Comparison of ENCODE assay signal across 20 cellular contexts in genomic region chr1:201508809-201509208, GRCh38. TPM values are rescaled to one million over a fixed set of nuclear protein-coding genes. Genes with fewer than 3 reads are reported as not detected.
DNase-seq lines count a peak whose midpoint lies in the region; TF ChIP-seq lines count a peak whose summit lies in the region.
"Had no signal": no experiment of that assay in that cellular context is flagged by ENCODE, and none has a peak within 500 bp of the region (broad histone marks: within the 10 kb centered on the region; RNA-seq: fewer than 3 reads in every experiment).

No MANE protein-coding gene starts in this region.

- no peak overlapping the region for H3K27ac Mint-ChIP-seq in MCF 10A (ENCODE audit: low read depth, unreplicated experiment)
- H3K27ac Mint-ChIP-seq: activated CD8-positive, alpha-beta T cell treated with anti-CD3 and anti-CD28 coated beads for 36 hours; activated naive CD8-positive, alpha-beta T cell treated with anti-CD3 and anti-CD28 coated beads, Interleukin-2, amount 10 ng/mL, durations not matched to agents 7 days and 5 days; endodermal cell; progenitor cell of endocrine pancreas; T-cell had no signal

- no TSS peak for BruUV-seq in MCF 10A (replicated peaks; lab: Mats Ljungman, UMichigan)

- H3K27me3 ChIP-seq in breast epithelium, result no peaks in the 10 kb centered on the region
- H3K27me3 ChIP-seq in muscle layer of colon (ENCODE audit: control insufficient read depth in 1 of 2, insufficient read depth in 2 of 2, low read length in 2 of 2), result no peaks in the 10 kb centered on the region
- no peaks in the 10 kb centered on the region for H3K27me3 ChIP-seq in vagina
- no peaks in the 10 kb centered on the region for H3K27me3 ChIP-seq in MG63
- H3K27me3 ChIP-seq: foreskin keratinocyte, upper lobe of right lung had no signal

- CTCF ChIA-PET in MCF 10A (lab: Yijun Ruan, JAX), result interaction anchor here (8.6 to 58.0 kb wide), 2 partner anchors 24 to 36 kb away, joined by 136 to 3816 read pairs; partner anchors contain the start of genes CSRP1 and PHLDA3

- H3K27ac ChIP-seq in breast epithelium, result peak overlapping the region; percentile 97 to 99
- peak overlapping the region; percentile 71 for H3K27ac ChIP-seq in muscle layer of colon (ENCODE audit: low read depth, low read length)
- peak overlapping the region; percentile 93 for H3K27ac ChIP-seq in vagina
- H3K27ac ChIP-seq: foreskin keratinocyte had no signal

- TF ChIP-seq POLR2A in breast epithelium (IDR thresholded peaks at IDR 0.05) (no peak), vagina (IDR thresholded peaks at IDR 0.05) (no peak)

- TF ChIP-seq CTCF in breast epithelium (IDR thresholded peaks at IDR 0.05) (no peak), MCF 10A (IDR thresholded peaks at IDR 0.05; ENCODE audit: unreplicated experiment) (no peak), choroid plexus epithelial cell (conservative IDR thresholded peaks at IDR 0.05; ENCODE audit: low read depth, low read length) (no peak), vagina (IDR thresholded peaks at IDR 0.05) (no peak)

- peaks cover 34% of the 10 kb centered on the region for H3K4me1 Mint-ChIP-seq in MCF 10A (ENCODE audit: insufficient read depth, unreplicated experiment)

- peaks cover 4% of the 10 kb centered on the region for H3K36me3 Mint-ChIP-seq in MCF 10A (ENCODE audit: insufficient read depth, unreplicated experiment)
- H3K36me3 Mint-ChIP-seq: T-cell had no signal

- no peak overlapping the region for H3K4me3 ChIP-seq in breast epithelium
- H3K4me3 ChIP-seq in choroid plexus epithelial cell (ENCODE audit: low read depth, low read length), result no peak overlapping the region
- H3K4me3 ChIP-seq in muscle layer of colon (ENCODE audit: low read depth in 1 of 2, low read length in 2 of 2), result no peak overlapping the region
- H3K4me3 ChIP-seq in vagina, result no peak overlapping the region
- no peak overlapping the region for H3K4me3 ChIP-seq in MG63
- H3K4me3 ChIP-seq: upper lobe of right lung had no signal

- H3K27me3 Mint-ChIP-seq in MCF 10A (ENCODE audit: insufficient read depth, unreplicated experiment), result no peaks in the 10 kb centered on the region
- H3K27me3 Mint-ChIP-seq: activated CD8-positive, alpha-beta T cell treated with anti-CD3 and anti-CD28 coated beads for 36 hours; activated naive CD8-positive, alpha-beta T cell treated with anti-CD3 and anti-CD28 coated beads, Interleukin-2, amount 10 ng/mL, durations not matched to agents 7 days and 5 days; CD4-positive, alpha-beta memory T cell; T-cell had no signal

- H3K9me3 ChIP-seq in breast epithelium, result no peaks in the 10 kb centered on the region
- no peaks in the 10 kb centered on the region for H3K9me3 ChIP-seq in muscle layer of colon (ENCODE audit: low read length)
- H3K9me3 ChIP-seq in vagina, result no peaks in the 10 kb centered on the region
- H3K9me3 ChIP-seq in MG63, result no peaks in the 10 kb centered on the region
- H3K9me3 ChIP-seq: upper lobe of right lung had no signal

- H3K36me3 ChIP-seq in breast epithelium, result no peaks in the 10 kb centered on the region
- H3K36me3 ChIP-seq in muscle layer of colon (ENCODE audit: insufficient read depth, low read length), result peaks cover 6% of the 10 kb centered on the region
- no peaks in the 10 kb centered on the region for H3K36me3 ChIP-seq in vagina
- H3K36me3 ChIP-seq in MG63, result no peaks in the 10 kb centered on the region
- H3K36me3 ChIP-seq: upper lobe of right lung had no signal

- H3K9ac ChIP-seq in muscle layer of colon (ENCODE audit: low read length), result no peak overlapping the region

- intact Hi-C loops in breast epithelium (cut with DNase I; ENCODE audit: low total_unique reads) (no loop called here), MCF 10A (cut with micrococcal nuclease) (no loop called here), vagina (cut with DNase I) (no loop called here)

- POLR2A ChIA-PET in MCF 10A (lab: Yijun Ruan, JAX), result interaction anchor here (1.8 to 15.5 kb wide), 3 partner anchors 21 to 44 kb away, joined by 5 to 330 read pairs (median 227); partner anchors contain the start of gene PHLDA3

- peak in 1 of 2 donors; percentile 64 for DNase-seq in breast epithelium (ENCODE audit: low spot score in 2 of 2)
- no peak for DNase-seq in MCF 10A (ENCODE audit: unreplicated experiment)
- DNase-seq in choroid plexus epithelial cell (ENCODE audit: low read depth), result peak; percentile 58
- no peak for DNase-seq in vagina (ENCODE audit: extremely low spot score in 2 of 2)
- DNase-seq in iPS-NIHi11 (ENCODE audit: low spot score), result no peak
- no peak for DNase-seq in MG63
- no peak for DNase-seq in anterior cingulate cortex (lab: John Stamatoyannopoulos, UW)
- DNase-seq: activated CD8-positive, alpha-beta T cell treated with anti-CD3 and anti-CD28 coated beads for 36 hours; activated naive CD8-positive, alpha-beta T cell treated with anti-CD3 and anti-CD28 coated beads, Interleukin-2, amount 10 ng/mL, durations not matched to agents 7 days and 5 days; activated T-cell treated with anti-CD3 and anti-CD28 coated beads, Interleukin-2, amount 50 U/mL, for 48 hours; CD4-positive, alpha-beta memory T cell; central memory CD4-positive, alpha-beta T cell; endodermal cell; foreskin keratinocyte; Kasumi-1; NCI-H1436 treated with DMSO at 0.1 percent for 48 hours; T-cell; upper lobe of right lung had no signal

- peaks cover 13 to 30% of the 10 kb centered on the region in 2 donors for H3K4me1 ChIP-seq in breast epithelium
- H3K4me1 ChIP-seq in muscle layer of colon (ENCODE audit: insufficient read depth, low read length), result peaks cover 42% of the 10 kb centered on the region
- peaks cover 68% of the 10 kb centered on the region for H3K4me1 ChIP-seq in vagina

- no peak overlapping the region for H3K4me3 Mint-ChIP-seq in MCF 10A (ENCODE audit: unreplicated experiment)
- H3K4me3 Mint-ChIP-seq: activated naive CD8-positive, alpha-beta T cell treated with anti-CD3 and anti-CD28 coated beads, Interleukin-2, amount 10 ng/mL, durations not matched to agents 7 days and 5 days; endodermal cell had no signal

- no peaks in the 10 kb centered on the region for H3K9me3 Mint-ChIP-seq in MCF 10A (ENCODE audit: unreplicated experiment)
- H3K9me3 Mint-ChIP-seq: activated CD8-positive, alpha-beta T cell treated with anti-CD3 and anti-CD28 coated beads for 36 hours; activated naive CD8-positive, alpha-beta T cell treated with anti-CD3 and anti-CD28 coated beads, Interleukin-2, amount 10 ng/mL, durations not matched to agents 7 days and 5 days; CD4-positive, alpha-beta memory T cell; endodermal cell; T-cell had no signal

RNA-seq across cellular contexts. Expression of gene CSRP1, which starts 1.9 kb away (rescaled TPM):
- total RNA-seq in breast epithelium, result 1,000 to 10,000 TPM in 1 of 3 donors, 100 to 1,000 TPM in 2; 186 to 1,491 (median 767) TPM
- total RNA-seq in MCF 10A (2022), result 263 and 358 TPM in 2 replicates
- 729 TPM for total RNA-seq in vagina
- total RNA-seq in MG63 (2014; rRNA removed; shearing (Covaris generic); ENCODE audit: low replicate concordance), result 108 and 190 TPM in 2 replicates

RNA-seq across cellular contexts. Expression of gene NAV1, which starts 30.1 kb away (rescaled TPM):
- total RNA-seq in breast epithelium (10 to 100 TPM; 11.3 to 31.5 (median 22.7) TPM), MCF 10A (2022) (31.4 and 34.9 TPM in 2 replicates), vagina (45.9 TPM)
- 17.7 and 22.9 TPM in 2 replicates for total RNA-seq in MG63 (2014; rRNA removed; shearing (Covaris generic); ENCODE audit: low replicate concordance)

RNA-seq across cellular contexts. Expression of gene PHLDA3, which starts 39.8 kb away (rescaled TPM):
- total RNA-seq in breast epithelium, result 100 to 1,000 TPM in 1 of 3 donors, 10 to 100 TPM in 2; 65.7 to 116 (median 92.7) TPM
- 169 and 204 TPM in 2 replicates for total RNA-seq in MCF 10A (2022)
- total RNA-seq in vagina, result 80.5 TPM
- 51.7 and 72.2 TPM in 2 replicates for total RNA-seq in MG63 (2014; rRNA removed; shearing (Covaris generic); ENCODE audit: low replicate concordance)
